11 cellular contexts compared by ENCODE assay signal in genomic region chr4:16123356-16124084, GRCh38. TPM values are rescaled to one million over a fixed set of nuclear protein-coding genes. Genes with fewer than 3 reads are reported as not detected.
DNase-seq lines count a peak whose midpoint lies in the region; ATAC-seq lines count a peak whose summit lies in the region.
"Had no signal": no experiment of that assay in that cellular context is flagged by ENCODE, and none has a peak within 500 bp of the region (broad histone marks: within the 10 kb centered on the region; RNA-seq: fewer than 3 reads in every experiment).

No MANE protein-coding gene starts in this region.

- no peak overlapping the region for H3K23ac ChIP-seq in trophoblast cell (ENCODE audit: low read length)

- H2BK5ac ChIP-seq in trophoblast cell (ENCODE audit: low read depth, low read length, poor library complexity) = no peak overlapping the region

- no peak overlapping the region for H3K27ac ChIP-seq in trophoblast cell (ENCODE audit: low read depth, low read length)
- H3K27ac ChIP-seq: A549, esophagus squamous epithelium had no signal

- H2AFZ ChIP-seq in trophoblast cell (ENCODE audit: insufficient read depth, low read length, poor library complexity) = no peak overlapping the region

- peaks cover 21% of the 10 kb centered on the region for H3K4me1 Mint-ChIP-seq in activated T-cell treated with anti-CD3 and anti-CD28 coated beads, Interleukin-2, amount 50 U/mL, for 24 hours (ENCODE audit: low read depth)
- peaks cover 13% of the 10 kb centered on the region for H3K4me1 Mint-ChIP-seq in T-helper 17 cell
- peaks cover 21 to 27% of the 10 kb centered on the region in 2 donors for H3K4me1 Mint-ChIP-seq in stimulated activated naive B cell treated with anti-CD40 and anti-IgM and Interleukin-4, amounts not matched to agents 10 μg/mL and 1 μg/mL and 100 μg/mL, for 72 hours

- no peak overlapping the region for H3K4me3 ChIP-seq in trophoblast cell (ENCODE audit: low read depth, low read length)
- H3K4me3 ChIP-seq: A549, esophagus squamous epithelium had no signal

- H3K36me3 Mint-ChIP-seq in activated T-cell treated with anti-CD3 and anti-CD28 coated beads, Interleukin-2, amount 50 U/mL, for 24 hours (ENCODE audit: low read depth) = no peaks in the 10 kb centered on the region
- no peaks in the 10 kb centered on the region for H3K36me3 Mint-ChIP-seq in T-helper 17 cell (ENCODE audit: low read depth)
- H3K36me3 Mint-ChIP-seq in stimulated activated naive B cell treated with anti-CD40 and anti-IgM and Interleukin-4, amounts not matched to agents 10 μg/mL and 1 μg/mL and 100 μg/mL, for 72 hours = no peaks in the 10 kb centered on the region

- H3K27me3 ChIP-seq in trophoblast cell (ENCODE audit: insufficient read depth, low read length) = no peaks in the 10 kb centered on the region

- H3K36me3 ChIP-seq in trophoblast cell (ENCODE audit: control insufficient read depth in 1 of 2, insufficient read depth in 2 of 2, low read length in 2 of 2) = no peaks in the 10 kb centered on the region
- H3K36me3 ChIP-seq: esophagus squamous epithelium had no signal

- no peaks in the 10 kb centered on the region for H3K9me3 Mint-ChIP-seq in activated T-cell treated with anti-CD3 and anti-CD28 coated beads, Interleukin-2, amount 50 U/mL, for 24 hours
- H3K9me3 Mint-ChIP-seq in stimulated activated naive B cell treated with anti-CD40 and anti-IgM and Interleukin-4, amounts not matched to agents 10 μg/mL and 1 μg/mL and 100 μg/mL, for 72 hours = peaks cover 0 to 4% of the 10 kb centered on the region in 2 donors
- H3K9me3 Mint-ChIP-seq: nephron had no signal

- H3K9ac ChIP-seq in trophoblast cell (ENCODE audit: low read length) = no peak overlapping the region

- no peaks in the 10 kb centered on the region for H3K27me3 Mint-ChIP-seq in activated T-cell treated with anti-CD3 and anti-CD28 coated beads, Interleukin-2, amount 50 U/mL, for 24 hours
- H3K27me3 Mint-ChIP-seq in T-helper 17 cell = peaks cover 6% of the 10 kb centered on the region
- H3K27me3 Mint-ChIP-seq in stimulated activated naive B cell treated with anti-CD40 and anti-IgM and Interleukin-4, amounts not matched to agents 10 μg/mL and 1 μg/mL and 100 μg/mL, for 72 hours = no peaks in the 10 kb centered on the region

- no peak overlapping the region for H4K8ac ChIP-seq in trophoblast cell (ENCODE audit: low read depth, low read length)

- H3K79me1 ChIP-seq in trophoblast cell (ENCODE audit: low read length) = peaks cover 1% of the 10 kb centered on the region

- H4K91ac ChIP-seq in trophoblast cell (ENCODE audit: low read depth, low read length) = no peak overlapping the region

- no peak overlapping the region for H3K4ac ChIP-seq in trophoblast cell (ENCODE audit: low read depth, low read length)

- H3K18ac ChIP-seq in trophoblast cell (ENCODE audit: low read length) = no peak overlapping the region

- H3K79me2 ChIP-seq in trophoblast cell (ENCODE audit: control insufficient read depth, insufficient read depth, low read length, poor library complexity) = no peaks in the 10 kb centered on the region

- no peak overlapping the region for H3K14ac ChIP-seq in trophoblast cell (ENCODE audit: low read length)

- H3K9me3 ChIP-seq in T-helper 17 cell (ENCODE audit: control insufficient read depth, low read length, poor library complexity, severe bottlenecking) (no peaks in the 10 kb centered on the region), trophoblast cell (ENCODE audit: insufficient read depth, low read depth, low read length) (no peaks in the 10 kb centered on the region)
- H3K9me3 ChIP-seq: A549, esophagus squamous epithelium had no signal

- H3K4me2 ChIP-seq in trophoblast cell (ENCODE audit: low read length) = no peak overlapping the region
- H3K4me2 ChIP-seq: A549 had no signal

- no CpG with 5 or more reads among the region's 7 CpGs for WGBS in trophoblast cell (ENCODE audit: extremely low coverage, insufficient coverage, insufficient read length)

- peak overlapping the region; percentile 77 for H3K27ac Mint-ChIP-seq in activated T-cell treated with anti-CD3 and anti-CD28 coated beads, Interleukin-2, amount 50 U/mL, for 24 hours
- H3K27ac Mint-ChIP-seq in T-helper 17 cell = no peak overlapping the region
- no peak overlapping the region for H3K27ac Mint-ChIP-seq in stimulated activated naive B cell treated with anti-CD40 and anti-IgM and Interleukin-4, amounts not matched to agents 10 μg/mL and 1 μg/mL and 100 μg/mL, for 72 hours

- H2BK12ac ChIP-seq in trophoblast cell (ENCODE audit: low read length) = no peak overlapping the region

- no peak overlapping the region for H3K4me3 Mint-ChIP-seq in activated T-cell treated with anti-CD3 and anti-CD28 coated beads, Interleukin-2, amount 50 U/mL, for 24 hours
- H3K4me3 Mint-ChIP-seq in T-helper 17 cell = no peak overlapping the region
- H3K4me3 Mint-ChIP-seq in stimulated activated naive B cell treated with anti-CD40 and anti-IgM and Interleukin-4, amounts not matched to agents 10 μg/mL and 1 μg/mL and 100 μg/mL, for 72 hours = no peak overlapping the region
- H3K4me3 Mint-ChIP-seq: nephron had no signal

- ATAC-seq in T-helper 17 cell = peak; percentile 25
- ATAC-seq in stimulated activated naive B cell treated with anti-CD40 and anti-IgM and Interleukin-4, amounts not matched to agents 10 μg/mL and 1 μg/mL and 100 μg/mL, for 72 hours (replicated peaks) = peak; percentile 15 to 31
- ATAC-seq in HG03439 (IDR thresholded peaks at IDR 0.05; ENCODE audit: unreplicated experiment) = no peak
- ATAC-seq: A549 had no signal

- peaks cover 0 to 4% of the 10 kb centered on the region in 2 experiments for H3K4me1 ChIP-seq in trophoblast cell (ENCODE audit: control insufficient read depth in 1 of 2, insufficient read depth in 2 of 2, low read length in 2 of 2)
- H3K4me1 ChIP-seq: A549, esophagus squamous epithelium had no signal

- no peak overlapping the region for H4K12ac ChIP-seq in trophoblast cell (ENCODE audit: low read depth, low read length)

- no peak overlapping the region for H2BK120ac ChIP-seq in trophoblast cell (ENCODE audit: insufficient read depth, low read length, poor library complexity)

- no peak overlapping the region for H2AK5ac ChIP-seq in trophoblast cell (ENCODE audit: low read length)

- DNase-seq in activated T-cell treated with anti-CD3 and anti-CD28 coated beads, Interleukin-2, amount 50 U/mL, for 24 hours = no peak
- no peak for DNase-seq in activated T-cell treated with anti-CD3 and anti-CD28 coated beads, Interleukin-2, amount 50 U/mL, for 1 hour
- DNase-seq in NCI-H2081 treated with DMSO at 0.1 percent for 48 hours (lab: John Stamatoyannopoulos, UW) (peak; percentile 98), T-helper 17 cell (no peak), trophoblast cell (no peak), middle frontal gyrus (ENCODE audit: extremely low spot score, low spot score) (no peak)
- no peak for DNase-seq in stimulated activated naive B cell treated with anti-CD40 and anti-IgM and Interleukin-4, amounts not matched to agents 10 μg/mL and 1 μg/mL and 100 μg/mL, for 72 hours
- DNase-seq: esophagus squamous epithelium had no signal

RNA-seq across cellular contexts. Expression of gene PROM1, which starts 39.7 kb away (rescaled TPM):
- total RNA-seq in T-helper 17 cell = not detected
- 20.9 and 24.0 TPM in 2 replicates for polyA plus RNA-seq in trophoblast cell (2013)
